In genomic region chr10:127850944-127851343, GRCh38 we compare ENCODE assay signal across 23 cellular contexts. TPM values are rescaled to one million over a fixed set of nuclear protein-coding genes. Genes with fewer than 3 reads are reported as not detected.
"Had no signal": no experiment of that assay in that cellular context is flagged by ENCODE, and none has a peak within 500 bp of the region (broad histone marks: within the 10 kb centered on the region; RNA-seq: fewer than 3 reads in every experiment).

No MANE protein-coding gene starts in this region.

- H3K36me3 ChIP-seq: esophagus squamous epithelium, ovary, tibial artery had no signal

- H3K4me3 Mint-ChIP-seq: dendritic cell treated with granulocyte-macrophage colony-stimulating factor and Interleukin-4, amounts not matched to agents 40 ng/mL and 50 ng/mL, for 4 days; effector memory CD8-positive, alpha-beta T cell; naive thymus-derived CD8-positive, alpha-beta T cell; neural crest cell; stimulated activated naive CD8-positive, alpha-beta T cell treated with anti-CD3 and anti-CD28 coated beads, Interleukin-15, Interleukin-2, amounts not matched to agents 100 ng/mL and 50 ng/mL, for 24 hours had no signal

- H3K36me3 Mint-ChIP-seq: naive thymus-derived CD8-positive, alpha-beta T cell had no signal

- H3K27ac Mint-ChIP-seq: dendritic cell treated with granulocyte-macrophage colony-stimulating factor and Interleukin-4, amounts not matched to agents 40 ng/mL and 50 ng/mL, for 4 days; effector memory CD8-positive, alpha-beta T cell; naive thymus-derived CD8-positive, alpha-beta T cell; progenitor cell of endocrine pancreas; stimulated activated naive CD8-positive, alpha-beta T cell treated with anti-CD3 and anti-CD28 coated beads, Interleukin-15, Interleukin-2, amounts not matched to agents 100 ng/mL and 50 ng/mL, for 24 hours had no signal

- H3K27ac ChIP-seq: esophagus squamous epithelium, hepatocyte, ovary, tibial artery had no signal

- H3K27me3 ChIP-seq: ovary had no signal

- H3K9me3 Mint-ChIP-seq: dendritic cell treated with granulocyte-macrophage colony-stimulating factor and Interleukin-4, amounts not matched to agents 40 ng/mL and 50 ng/mL, for 4 days; effector memory CD8-positive, alpha-beta T cell; neural crest cell; stimulated activated naive CD8-positive, alpha-beta T cell treated with anti-CD3 and anti-CD28 coated beads, Interleukin-15, Interleukin-2, amounts not matched to agents 100 ng/mL and 50 ng/mL, for 24 hours had no signal

- H3K9me3 ChIP-seq: esophagus squamous epithelium, ovary, tibial artery had no signal

- DNase-seq: effector memory CD8-positive, alpha-beta T cell; esophagus squamous epithelium; foreskin fibroblast; left colon; mesendoderm; nucleus accumbens; ovary; small intestine; stimulated activated CD4-positive, alpha-beta T cell treated with anti-CD3 and anti-CD28 coated beads, Interleukin-12 subunit alpha, Interleukin-12 subunit beta, amount 100 ng/mL, for 4 hours; stimulated activated CD4-positive, alpha-beta T cell treated with anti-CD3 and anti-CD28 coated beads, Interleukin-2, amount 100 ng/mL, for 48 hours; tibial artery had no signal

- H3K4me3 ChIP-seq: esophagus squamous epithelium, hepatocyte, ovary, tibial artery had no signal

- ATAC-seq: effector memory CD8-positive, alpha-beta T cell; left colon; naive thymus-derived CD8-positive, alpha-beta T cell; right cardiac atrium had no signal

RNA-seq across cellular contexts. Expression of gene CLRN3, which starts 41.8 kb away (rescaled TPM):
- total RNA-seq: epithelial cell of proximal tubule; esophagus squamous epithelium; kidney epithelial cell; mononuclear cell; naive thymus-derived CD8-positive, alpha-beta T cell; neural crest cell; right cardiac atrium; temporal lobe had no signal
- polyA plus RNA-seq: naive thymus-derived CD8-positive, alpha-beta T cell; ovary; right cardiac atrium; urinary bladder had no signal
